ENCODE assay signal across 12 cellular contexts in genomic region chr2:62270728-62271127, GRCh38.
DNase-seq lines count a peak whose midpoint lies in the region; ATAC-seq, FAIRE-seq and TF ChIP-seq lines count a peak whose summit lies in the region.
"Had no signal": no experiment of that assay in that cellular context is flagged by ENCODE, and none has a peak within 500 bp of the region (broad histone marks: within the 10 kb centered on the region; RNA-seq: fewer than 3 reads in every experiment).

No MANE protein-coding gene starts in this region.

- peaks cover 7% of the 10 kb centered on the region for H3K9me3 Mint-ChIP-seq in progenitor cell of endocrine pancreas (ENCODE audit: low read depth)
- peaks cover 1 to 5% of the 10 kb centered on the region in 2 donors for H3K9me3 Mint-ChIP-seq in activated T-cell treated with anti-CD3 and anti-CD28 coated beads, Interleukin-2, amount 50 U/mL, for 72 hours

- no peak overlapping the region for H2AFZ ChIP-seq in endothelial cell of umbilical vein (ENCODE audit: low read depth, low read length)

- H3K27ac Mint-ChIP-seq in progenitor cell of endocrine pancreas = no peak overlapping the region
- no peak overlapping the region for H3K27ac Mint-ChIP-seq in activated T-cell treated with anti-CD3 and anti-CD28 coated beads, Interleukin-2, amount 50 U/mL, for 72 hours
- H3K27ac Mint-ChIP-seq: activated CD4-positive, alpha-beta memory T cell treated with anti-CD3 and anti-CD28 coated beads for 36 hours had no signal

- H3K4me2 ChIP-seq in endothelial cell of umbilical vein (ENCODE audit: insufficient read depth, low read length) = no peak overlapping the region

- H3K36me3 ChIP-seq in endothelial cell of umbilical vein (ENCODE audit: control insufficient read depth in 2 of 2, extremely low read depth in 1 of 2, insufficient read depth in 2 of 2, low read length in 2 of 2) = no peaks in the 10 kb centered on the region

- no peaks in the 10 kb centered on the region for H3K4me1 Mint-ChIP-seq in progenitor cell of endocrine pancreas (ENCODE audit: low read depth)
- no peaks in the 10 kb centered on the region for H3K4me1 Mint-ChIP-seq in activated T-cell treated with anti-CD3 and anti-CD28 coated beads, Interleukin-2, amount 50 U/mL, for 72 hours (ENCODE audit: low read depth)

- peak; percentile 42 for DNase-seq in DMS53 (lab: John Stamatoyannopoulos, UW)
- DNase-seq in DMS53 treated with DMSO at 0.1 percent for 48 hours (lab: John Stamatoyannopoulos, UW; ENCODE audit: unreplicated experiment) = no peak
- DNase-seq in NCI-H345 (lab: John Stamatoyannopoulos, UW) = peak; percentile 58
- peak; percentile 61 for DNase-seq in endothelial cell of umbilical vein (ENCODE audit: low read depth, low spot score)
- DNase-seq in renal cortical epithelial cell (ENCODE audit: low read depth) = peak; percentile 30
- DNase-seq in progenitor cell of endocrine pancreas (ENCODE audit: low spot score, unreplicated experiment) = no peak
- no peak for DNase-seq in DMS114 treated with DMSO at 0.1 percent for 48 hours (lab: John Stamatoyannopoulos, UW; ENCODE audit: unreplicated experiment)
- DNase-seq in activated T-cell treated with anti-CD3 and anti-CD28 coated beads, Interleukin-2, amount 50 U/mL, for 72 hours = no peak
- DNase-seq: 8988T; activated CD4-positive, alpha-beta memory T cell treated with anti-CD3 and anti-CD28 coated beads for 36 hours; amniotic stem cell had no signal

- ATAC-seq in activated T-cell treated with anti-CD3 and anti-CD28 coated beads, Interleukin-2, amount 50 U/mL, for 72 hours (replicated peaks in 1 of 2) = no peak
- ATAC-seq: psoas muscle had no signal

- BruUV-seq in endothelial cell of umbilical vein (replicated peaks; lab: Mats Ljungman, UMichigan) = no TSS peak

- dilution Hi-C loops in endothelial cell of umbilical vein (cut with MboI; ENCODE audit: extremely low pct_ligation_motif_present, low sequenced_read_pairs) = no loop called here

- H3K9ac ChIP-seq in endothelial cell of umbilical vein (replicated peaks; ENCODE audit: extremely low read depth, insufficient read depth, low read length) = no peak overlapping the region

- CTCF ChIA-PET in endothelial cell of umbilical vein (lab: Charles Lee) = interaction anchor here (1.2 kb wide), 2 partner anchors 10 to 11 kb away, joined by 3 to 4 read pairs; no protein-coding TSS in a partner anchor

- H3K4me3 ChIP-seq in endothelial cell of umbilical vein (replicated peaks in 1 of 3; ENCODE audit: insufficient read depth in 1 of 3, low read depth in 1 of 3, low read length in 3 of 3) = no peak overlapping the region
- H3K4me3 ChIP-seq: psoas muscle had no signal

- TF ChIP-seq CTCF in endothelial cell of umbilical vein (IDR thresholded peaks at IDR 0.05; ENCODE audit: extremely low read depth in 1 of 2, insufficient read depth in 1 of 2, low read depth in 1 of 2, low read length in 2 of 2) (no peak), progenitor cell of endocrine pancreas (IDR thresholded peaks at IDR 0.05; ENCODE audit: unreplicated experiment) (no peak)

- H3K4me3 Mint-ChIP-seq in progenitor cell of endocrine pancreas (ENCODE audit: low read depth) = no peak overlapping the region
- H3K4me3 Mint-ChIP-seq in activated T-cell treated with anti-CD3 and anti-CD28 coated beads, Interleukin-2, amount 50 U/mL, for 72 hours = no peak overlapping the region
- H3K4me3 Mint-ChIP-seq: activated CD4-positive, alpha-beta memory T cell treated with anti-CD3 and anti-CD28 coated beads for 36 hours had no signal

- no peaks in the 10 kb centered on the region for H3K4me1 ChIP-seq in endothelial cell of umbilical vein (ENCODE audit: control insufficient read depth, extremely low read depth, insufficient read depth, low read length)
- H3K4me1 ChIP-seq: psoas muscle had no signal

- H3K27me3 Mint-ChIP-seq in progenitor cell of endocrine pancreas = no peaks in the 10 kb centered on the region
- no peaks in the 10 kb centered on the region for H3K27me3 Mint-ChIP-seq in activated T-cell treated with anti-CD3 and anti-CD28 coated beads, Interleukin-2, amount 50 U/mL, for 72 hours (ENCODE audit: low read depth)
- H3K27me3 Mint-ChIP-seq: activated CD4-positive, alpha-beta memory T cell treated with anti-CD3 and anti-CD28 coated beads for 36 hours had no signal

- no peak for TF ChIP-seq POLR2A in endothelial cell of umbilical vein (IDR thresholded peaks at IDR 0.05; ENCODE audit: low read depth, low read length)

- POLR2A ChIA-PET in endothelial cell of umbilical vein (lab: Charles Lee) = no interaction called here

- no peaks in the 10 kb centered on the region for H3K9me1 ChIP-seq in endothelial cell of umbilical vein (replicated peaks; ENCODE audit: control insufficient read depth, extremely low read depth, insufficient read depth, low read length)

- H3K9me3 ChIP-seq in endothelial cell of umbilical vein (replicated peaks; ENCODE audit: control insufficient read depth, insufficient read depth, low read length) = no peaks in the 10 kb centered on the region
- H3K9me3 ChIP-seq: psoas muscle had no signal

- no peak for FAIRE-seq in endothelial cell of umbilical vein (lab: Jason Lieb, UNC)

- no peak overlapping the region for H3K27ac ChIP-seq in endothelial cell of umbilical vein (ENCODE audit: insufficient read depth, low read depth, low read length)
- H3K27ac ChIP-seq: psoas muscle had no signal

- no peaks in the 10 kb centered on the region for H3K27me3 ChIP-seq in endothelial cell of umbilical vein (ENCODE audit: control insufficient read depth in 2 of 2, insufficient read depth in 2 of 2, low read length in 2 of 2)

- no peaks in the 10 kb centered on the region for H4K20me1 ChIP-seq in endothelial cell of umbilical vein (replicated peaks; ENCODE audit: control insufficient read depth, extremely low read depth, insufficient read depth, low read length)

- peaks cover 3% of the 10 kb centered on the region for H3K36me3 Mint-ChIP-seq in progenitor cell of endocrine pancreas (ENCODE audit: insufficient read depth)
- H3K36me3 Mint-ChIP-seq in activated T-cell treated with anti-CD3 and anti-CD28 coated beads, Interleukin-2, amount 50 U/mL, for 72 hours (ENCODE audit: insufficient read depth in 2 of 2) = peaks cover 2 to 5% of the 10 kb centered on the region in 2 donors
- H3K36me3 Mint-ChIP-seq: activated CD4-positive, alpha-beta memory T cell treated with anti-CD3 and anti-CD28 coated beads for 36 hours had no signal

- intact Hi-C loops in endothelial cell of umbilical vein (cut with micrococcal nuclease) = no loop called here

- no peaks in the 10 kb centered on the region for H3K79me2 ChIP-seq in endothelial cell of umbilical vein (ENCODE audit: control insufficient read depth, insufficient read depth, low read length)

TF ChIP-seq in endothelial cell of umbilical vein, 7 proteins besides CTCF, POLR2A, EP300 and RAD21:
- TF ChIP-seq EZH2 (IDR thresholded peaks at IDR 0.05; ENCODE audit: borderline replicate concordance, low read depth, low read length, severe bottlenecking) (no peak), MYC (IDR thresholded peaks at IDR 0.05; ENCODE audit: low read depth, low read length) (no peak)
- TF ChIP-seq, protein P1, sequence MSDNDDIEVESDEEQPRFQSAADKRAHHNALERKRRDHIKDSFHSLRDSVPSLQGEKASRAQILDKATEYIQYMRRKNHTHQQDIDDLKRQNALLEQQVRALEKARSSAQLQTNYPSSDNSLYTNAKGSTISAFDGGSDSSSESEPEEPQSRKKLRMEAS (IDR thresholded peaks at IDR 0.05; ENCODE audit: insufficient read depth, insufficient read length) = no peak
TF ChIP-seq in endothelial cell of umbilical vein: peak in this region for 0.

Comparison
In these comparisons a context has a peak if more than half of its experiments do, and no peak if none do; other contexts are left out.
1. DNase-seq: peak in DMS53 (single experiment), NCI-H345 (single experiment), endothelial cell of umbilical vein (single experiment) and renal cortical epithelial cell (single experiment); none in DMS53 treated with DMSO at 0.1 percent for 48 hours (single experiment), progenitor cell of endocrine pancreas (single experiment), DMS114 treated with DMSO at 0.1 percent for 48 hours (single experiment) and activated T-cell treated with anti-CD3 and anti-CD28 coated beads, Interleukin-2, amount 50 U/mL, for 72 hours (0 of 2).